ENCODE assay signal across 8 cellular contexts in genomic region chr18:79068299-79068945, GRCh38. TPM values are rescaled to one million over a fixed set of nuclear protein-coding genes. Genes with fewer than 3 reads are reported as not detected.
A peak's percentile ranks its signal among the peaks of the same experiment; 100 is the strongest.
DNase-seq lines count a peak whose midpoint lies in the region; ATAC-seq, FAIRE-seq and TF ChIP-seq lines count a peak whose summit lies in the region.

No MANE protein-coding gene starts in this region.

- H3K4me3 ChIP-seq in SU-DHL-6 (ENCODE audit: insufficient read depth, low read length, poor library complexity, severe bottlenecking) (peak overlapping the region; percentile 46), endothelial cell of umbilical vein (replicated peaks in 1 of 3; ENCODE audit: insufficient read depth in 1 of 3, low read depth in 1 of 3, low read length in 3 of 3) (peak overlapping the region in 2 of 3 experiments; percentile 38 to 51), neuron (ENCODE audit: low read length) (peak overlapping the region; percentile 96)

- peak; percentile 15 for FAIRE-seq in endothelial cell of umbilical vein (lab: Jason Lieb, UNC)

- no peaks in the 10 kb centered on the region for H4K20me1 ChIP-seq in SU-DHL-6 (ENCODE audit: low read depth, low read length)
- H4K20me1 ChIP-seq in endothelial cell of umbilical vein (replicated peaks; ENCODE audit: control insufficient read depth, extremely low read depth, insufficient read depth, low read length): no peaks in the 10 kb centered on the region

- H3K27ac ChIP-seq in SU-DHL-6 (ENCODE audit: low read depth, low read length): peak overlapping the region; percentile 63
- H3K27ac ChIP-seq in endothelial cell of umbilical vein (ENCODE audit: insufficient read depth, low read depth, low read length): peak overlapping the region; percentile 13

- no peak for TF ChIP-seq POLR2A in endothelial cell of umbilical vein (IDR thresholded peaks at IDR 0.05; ENCODE audit: low read depth, low read length)

- H3K36me3 ChIP-seq in SU-DHL-6 (ENCODE audit: low read length) (no peaks in the 10 kb centered on the region), endothelial cell of umbilical vein (ENCODE audit: control insufficient read depth in 2 of 2, extremely low read depth in 1 of 2, insufficient read depth in 2 of 2, low read length in 2 of 2) (no peaks in the 10 kb centered on the region), neuron (ENCODE audit: insufficient read depth, low read length) (peaks cover 2% of the 10 kb centered on the region)

- intact Hi-C loops in endothelial cell of umbilical vein (cut with micrococcal nuclease): loop anchor here (5.0 to 10.0 kb wide), 2 partner anchors 49 to 84 kb away; no protein-coding TSS in a partner anchor

- H3K4me2 ChIP-seq in SU-DHL-6 (ENCODE audit: low read depth, low read length, poor library complexity, severe bottlenecking) (peak overlapping the region; percentile 52), endothelial cell of umbilical vein (ENCODE audit: insufficient read depth, low read length) (peak overlapping the region; percentile 52)

- H3K4me1 ChIP-seq in endothelial cell of umbilical vein (ENCODE audit: control insufficient read depth, extremely low read depth, insufficient read depth, low read length) (peaks cover 16% of the 10 kb centered on the region), neuron (ENCODE audit: insufficient read depth, low read length) (peaks cover 5% of the 10 kb centered on the region)

- H2AFZ ChIP-seq in SU-DHL-6 (ENCODE audit: low read depth, low read length, severe bottlenecking) (peak overlapping the region; percentile 97), endothelial cell of umbilical vein (ENCODE audit: low read depth, low read length) (peak overlapping the region; percentile 92), neuron (ENCODE audit: low read depth, low read length) (peak overlapping the region; percentile 83)

- H3F3A ChIP-seq in SU-DHL-6 (ENCODE audit: insufficient read depth): peaks cover 15% of the 10 kb centered on the region

- TF ChIP-seq CTCF in SU-DHL-6 (IDR thresholded peaks at IDR 0.05; ENCODE audit: insufficient read depth, low read length, poor library complexity, severe bottlenecking): no peak
- no peak for TF ChIP-seq CTCF in endothelial cell of umbilical vein (IDR thresholded peaks at IDR 0.05; ENCODE audit: extremely low read depth in 1 of 2, insufficient read depth in 1 of 2, low read depth in 1 of 2, low read length in 2 of 2)

- BruUV-seq in endothelial cell of umbilical vein (replicated peaks; lab: Mats Ljungman, UMichigan): TSS peak; percentile 73

- H3K9me1 ChIP-seq in endothelial cell of umbilical vein (replicated peaks; ENCODE audit: control insufficient read depth, extremely low read depth, insufficient read depth, low read length): no peaks in the 10 kb centered on the region

- DNase-seq in endothelial cell of umbilical vein (ENCODE audit: low read depth, low spot score) (no peak), COLO829 (ENCODE audit: low spot score) (no peak), dedifferentiated amniotic fluid mesenchymal stem cell (ENCODE audit: extremely low spot score) (no peak)
- DNase-seq in central memory CD4-positive, alpha-beta T cell: no peak

- POLR2A ChIA-PET in endothelial cell of umbilical vein (lab: Charles Lee): no interaction called here

- peaks cover 24% of the 10 kb centered on the region for H3K79me2 ChIP-seq in SU-DHL-6 (ENCODE audit: insufficient read depth, low read length)
- peaks cover 23% of the 10 kb centered on the region for H3K79me2 ChIP-seq in endothelial cell of umbilical vein (ENCODE audit: control insufficient read depth, insufficient read depth, low read length)

- H3K27me3 ChIP-seq in SU-DHL-6 (ENCODE audit: low read length) (no peaks in the 10 kb centered on the region), endothelial cell of umbilical vein (ENCODE audit: control insufficient read depth in 2 of 2, insufficient read depth in 2 of 2, low read length in 2 of 2) (no peaks in the 10 kb centered on the region), neuron (ENCODE audit: insufficient read depth, low read length) (no peaks in the 10 kb centered on the region)

- dilution Hi-C loops in endothelial cell of umbilical vein (cut with MboI; ENCODE audit: extremely low pct_ligation_motif_present, low sequenced_read_pairs): no loop called here

- H3K9ac ChIP-seq in SU-DHL-6 (ENCODE audit: low read length) (peak overlapping the region; percentile 54), endothelial cell of umbilical vein (replicated peaks; ENCODE audit: extremely low read depth, insufficient read depth, low read length) (peak overlapping the region; percentile 19)

- CTCF ChIA-PET in endothelial cell of umbilical vein (lab: Charles Lee): interaction anchor here (2.0 kb wide), 1 partner anchor 18 kb away, joined by 9 read pairs; no protein-coding TSS in a partner anchor

- H3K9me2 ChIP-seq in SU-DHL-6 (replicated peaks; ENCODE audit: insufficient read depth, low read length): no peaks in the 10 kb centered on the region

- peak; percentile 8 for ATAC-seq in GM18499 (IDR thresholded peaks at IDR 0.05; ENCODE audit: insufficient read depth, unreplicated experiment)
- ATAC-seq in HG02884 (IDR thresholded peaks at IDR 0.05; ENCODE audit: unreplicated experiment): peak; percentile 30

- H3K9me3 ChIP-seq in SU-DHL-6 (ENCODE audit: insufficient read depth, low read length): no peaks in the 10 kb centered on the region
- no peaks in the 10 kb centered on the region for H3K9me3 ChIP-seq in endothelial cell of umbilical vein (replicated peaks; ENCODE audit: control insufficient read depth, insufficient read depth, low read length)
- peaks cover 5% of the 10 kb centered on the region for H3K9me3 ChIP-seq in neuron (ENCODE audit: low read length)

TF ChIP-seq in endothelial cell of umbilical vein, 7 proteins besides CTCF, POLR2A, EP300 and RAD21:
- TF ChIP-seq POLR2AphosphoS5 (IDR thresholded peaks at IDR 0.05; ENCODE audit: insufficient read depth, low read depth, low read length) (no peak), GATA2 (IDR thresholded peaks at IDR 0.05; ENCODE audit: insufficient read depth, insufficient read length, low read depth, low read length) (no peak), EZH2 (IDR thresholded peaks at IDR 0.05; ENCODE audit: borderline replicate concordance, low read depth, low read length, severe bottlenecking) (peak; percentile 47)

RNA-seq across cellular contexts. Expression of gene ATP9B, which starts 0.8 kb away (rescaled TPM):
- 18.2 and 21.1 TPM in 2 replicates for total RNA-seq in endothelial cell of umbilical vein
- 14.6 and 19.3 TPM in 2 replicates for polyA plus RNA-seq in endothelial cell of umbilical vein
- 11.9 and 13.1 TPM in 2 replicates for polyA plus RNA-seq in endothelial cell of umbilical vein (2011; cell fraction: cytosol; rRNA removed)
- polyA plus RNA-seq in endothelial cell of umbilical vein (2011; cell fraction: nucleus; rRNA removed): 34.0 and 40.3 TPM in 2 replicates
- 9.5 and 10.0 TPM in 2 replicates for polyA plus RNA-seq in endothelial cell of umbilical vein (2012)
- polyA minus RNA-seq in endothelial cell of umbilical vein: 86.8 and 101 TPM in 2 replicates
- 10.7 TPM for polyA minus RNA-seq in endothelial cell of umbilical vein (2011; cell fraction: cytosol; rRNA and poly(A)+ RNA removed)
- polyA minus RNA-seq in endothelial cell of umbilical vein (2011; cell fraction: nucleus; rRNA and poly(A)+ RNA removed): 114 and 133 TPM in 2 replicates

Comparison
In these comparisons a context has a peak if more than half of its experiments do, and no peak if none do; other contexts are left out.
1. H3K4me3 ChIP-seq: peak in every context shown above with its lines; median percentile 96 in neuron; 46 in SU-DHL-6; 44 in endothelial cell of umbilical vein.